In the genomic region with DNA sequence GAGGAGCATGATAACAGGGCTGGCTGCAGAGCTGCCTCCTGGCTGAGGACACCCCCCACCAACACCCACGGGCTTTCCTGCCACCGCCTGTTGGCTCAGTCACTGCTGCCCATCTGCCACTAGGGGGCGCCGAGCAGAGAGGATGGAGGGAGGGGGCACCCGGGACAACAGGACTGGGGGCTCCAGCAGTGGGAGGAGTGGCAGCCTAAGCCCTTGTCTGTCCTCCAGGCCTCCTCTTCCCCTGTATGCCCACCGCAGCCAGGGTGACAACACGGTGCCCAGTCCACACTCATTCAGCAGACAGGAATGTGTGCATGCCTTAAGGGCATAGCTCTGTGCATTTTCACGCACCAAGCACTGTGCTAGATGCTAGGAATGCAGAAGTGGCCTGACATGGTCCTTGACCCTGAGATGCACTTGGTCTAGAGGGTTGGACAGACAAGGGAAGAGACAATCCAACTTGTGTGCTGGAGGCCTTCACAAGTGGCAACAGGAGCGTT, we compare ENCODE assay signal across 9 cellular contexts.
DNase-seq lines count a peak whose midpoint lies in the region; ATAC-seq and TF ChIP-seq lines count a peak whose summit lies in the region.
"Had no signal": no experiment of that assay in that cellular context is flagged by ENCODE, and none has a peak within 500 bp of the region (broad histone marks: within the 10 kb centered on the region; RNA-seq: fewer than 3 reads in every experiment).

No MANE protein-coding gene starts in this region.

- no peak overlapping the region for H3K4me2 ChIP-seq in Loucy (ENCODE audit: low read depth, low read length, poor library complexity, severe bottlenecking)

- no peak for ATAC-seq in GM18870 (IDR thresholded peaks at IDR 0.05; ENCODE audit: unreplicated experiment)

- in situ Hi-C loops in Caki2 (cut with HindIII; ENCODE audit: low pct_unique_long_range_greater_than_20kb, low sequenced_read_pairs): no loop called here

- H3K36me3 ChIP-seq in Loucy (ENCODE audit: insufficient read depth, low read length): peaks cover 27% of the 10 kb centered on the region; the same call in 1 of the 2 replicates

- TF ChIP-seq CTCF in Loucy (conservative IDR thresholded peaks at IDR 0.05; ENCODE audit: low read length) (peak; percentile 77), fibroblast of mammary gland (conservative IDR thresholded peaks at IDR 0.05; ENCODE audit: control insufficient read depth, insufficient read depth, low read depth, low read length) (peak; percentile 45)

- peak; percentile 78 for DNase-seq in Caki2 (ENCODE audit: low read depth)
- DNase-seq in activated T-cell treated with anti-CD3 and anti-CD28 coated beads for 48 hours (ENCODE audit: low read depth): peak; percentile 27
- DNase-seq in fibroblast of mammary gland (ENCODE audit: low read depth): no peak
- peak; percentile 22 for DNase-seq in stimulated activated CD4-positive, alpha-beta T cell treated with anti-CD3 and anti-CD28 coated beads, Interleukin-12 subunit alpha, Interleukin-12 subunit beta, amount 100 ng/mL, for 4 hours
- DNase-seq in cerebellum (ENCODE audit: low spot score): no peak
- DNase-seq in middle frontal gyrus (ENCODE audit: extremely low spot score, low spot score): no peak
- DNase-seq: left cardiac atrium had no signal

- H3K4me3 ChIP-seq in Loucy (ENCODE audit: low read length, poor library complexity, severe bottlenecking): no peak overlapping the region
- H3K4me3 ChIP-seq in fibroblast of mammary gland (ENCODE audit: control insufficient read depth, low read depth, low read length): no peak overlapping the region

- no peak overlapping the region for H2AFZ ChIP-seq in Loucy (ENCODE audit: low read length)

- no peaks in the 10 kb centered on the region for H3K9me2 ChIP-seq in Loucy (replicated peaks; ENCODE audit: low read depth, low read length)

- H3K27me3 ChIP-seq in Loucy (ENCODE audit: insufficient read depth, low read length, poor library complexity, severe bottlenecking): no peaks in the 10 kb centered on the region

- no peaks in the 10 kb centered on the region for H3F3A ChIP-seq in Loucy (ENCODE audit: low read depth)

- peaks cover 2% of the 10 kb centered on the region for H4K20me1 ChIP-seq in Loucy (ENCODE audit: insufficient read depth, low read length, poor library complexity, severe bottlenecking)

- no peaks in the 10 kb centered on the region for H3K9me3 ChIP-seq in Loucy (ENCODE audit: insufficient read depth, low read depth, low read length)

- 0 out of 2 replicates have a peak, but pooled peaks cover 3% of the 10 kb centered on the region for H3K79me2 ChIP-seq in Loucy (ENCODE audit: insufficient read depth, low read length)

- H3K4me1 ChIP-seq in Loucy (ENCODE audit: insufficient read depth, low read length, poor library complexity, severe bottlenecking): peaks cover 5% of the 10 kb centered on the region

- no peak overlapping the region for H3K9ac ChIP-seq in Loucy (ENCODE audit: low read depth, low read length, poor library complexity, severe bottlenecking)

Comparison
In these comparisons a context has a peak if more than half of its experiments do, and no peak if none do; other contexts are left out.
1. DNase-seq: peak in Caki2 (single experiment), activated T-cell treated with anti-CD3 and anti-CD28 coated beads for 48 hours (single experiment) and stimulated activated CD4-positive, alpha-beta T cell treated with anti-CD3 and anti-CD28 coated beads, Interleukin-12 subunit alpha, Interleukin-12 subunit beta, amount 100 ng/mL, for 4 hours (single experiment); none in fibroblast of mammary gland (single experiment), cerebellum (single experiment) and middle frontal gyrus (single experiment).